In genomic region chr12:106078358-106079025, GRCh38 we compare ENCODE assay signal across 11 cellular contexts.
DNase-seq lines count a peak whose midpoint lies in the region; ATAC-seq and TF ChIP-seq lines count a peak whose summit lies in the region.
"Had no signal": no experiment of that assay in that cellular context is flagged by ENCODE, and none has a peak within 500 bp of the region (broad histone marks: within the 10 kb centered on the region; RNA-seq: fewer than 3 reads in every experiment).

No MANE protein-coding gene starts in this region.

- H3K4me3 Mint-ChIP-seq in MCF 10A (ENCODE audit: unreplicated experiment) (no peak overlapping the region), Calu3 (ENCODE audit: low read depth, unreplicated experiment) (no peak overlapping the region)
- H3K4me3 Mint-ChIP-seq in activated CD4-positive, alpha-beta memory T cell treated with anti-CD3 and anti-CD28 coated beads for 36 hours, result no peak overlapping the region
- H3K4me3 Mint-ChIP-seq: dendritic cell treated with granulocyte-macrophage colony-stimulating factor and Interleukin-4, amounts not matched to agents 40 ng/mL and 50 ng/mL, for 4 days had no signal

- TF ChIP-seq POLR2A in breast epithelium (IDR thresholded peaks at IDR 0.05), result no peak
- no peak for TF ChIP-seq POLR2A in vagina (IDR thresholded peaks at IDR 0.05)

- CTCF ChIA-PET in MCF 10A (lab: Yijun Ruan, JAX) (interaction anchor here (0.6 to 1.5 kb wide), 4 partner anchors 32 to 470 kb away, joined by 3 to 4 read pairs (median 3); no protein-coding TSS in a partner anchor), Calu3 (lab: Charles Lee) (no interaction called here)
- CTCF ChIA-PET in activated CD4-positive, alpha-beta memory T cell treated with anti-CD3 and anti-CD28 coated beads for 36 hours (lab: Charles Lee), result no interaction called here

- peaks cover 11% of the 10 kb centered on the region for H3K4me1 Mint-ChIP-seq in MCF 10A (ENCODE audit: insufficient read depth, unreplicated experiment)
- H3K4me1 Mint-ChIP-seq in activated CD4-positive, alpha-beta memory T cell treated with anti-CD3 and anti-CD28 coated beads for 36 hours (ENCODE audit: low read depth), result no peaks in the 10 kb centered on the region
- H3K4me1 Mint-ChIP-seq in Calu3 (ENCODE audit: low read depth, unreplicated experiment), result no peaks in the 10 kb centered on the region

- H3K4me3 ChIP-seq in breast epithelium (no peak overlapping the region), vagina (no peak overlapping the region)
- H3K4me3 ChIP-seq: GM12878 had no signal

- no peak for TF ChIP-seq CTCF in MCF 10A (IDR thresholded peaks at IDR 0.05; ENCODE audit: unreplicated experiment)
- no peak for TF ChIP-seq CTCF in breast epithelium (IDR thresholded peaks at IDR 0.05)
- no peak for TF ChIP-seq CTCF in vagina (IDR thresholded peaks at IDR 0.05)
- TF ChIP-seq CTCF in Calu3 (IDR thresholded peaks at IDR 0.05; ENCODE audit: unreplicated experiment), result no peak

- no peaks in the 10 kb centered on the region for H3K27me3 ChIP-seq in breast epithelium
- H3K27me3 ChIP-seq in vagina, result no peaks in the 10 kb centered on the region

- no peak for ATAC-seq in GM19035 (IDR thresholded peaks at IDR 0.05; ENCODE audit: unreplicated experiment)
- ATAC-seq: GM12878 had no signal

- DNase-seq in MCF 10A (ENCODE audit: unreplicated experiment) (peak; percentile 78), breast epithelium (ENCODE audit: low spot score in 2 of 2) (no peak), cerebellum (ENCODE audit: low spot score) (peak; percentile 87), kidney tubule cell (ENCODE audit: low spot score) (peak; percentile 94), vagina (ENCODE audit: extremely low spot score in 2 of 2) (peak; percentile 61 to 75), Calu3 (no peak)
- DNase-seq in activated CD4-positive, alpha-beta memory T cell treated with anti-CD3 and anti-CD28 coated beads for 36 hours, result no peak
- DNase-seq: KBM-7 had no signal

- no peaks in the 10 kb centered on the region for H3K9me3 ChIP-seq in breast epithelium
- no peaks in the 10 kb centered on the region for H3K9me3 ChIP-seq in vagina

- POLR2A ChIA-PET in MCF 10A (lab: Yijun Ruan, JAX), result interaction anchor here (1.2 kb wide), 1 partner anchor 15 kb away, joined by 4 read pairs; no protein-coding TSS in a partner anchor
- POLR2A ChIA-PET in activated CD4-positive, alpha-beta memory T cell treated with anti-CD3 and anti-CD28 coated beads for 36 hours (lab: Charles Lee), result no interaction called here

- BruUV-seq in MCF 10A (replicated peaks; lab: Mats Ljungman, UMichigan) (no TSS peak), Calu3 (replicated peaks; lab: Mats Ljungman, UMichigan) (no TSS peak)

- H3K4me1 ChIP-seq in breast epithelium, result no peaks in the 10 kb centered on the region
- H3K4me1 ChIP-seq in vagina, result peaks cover 53% of the 10 kb centered on the region

- no peak overlapping the region for H3K27ac Mint-ChIP-seq in MCF 10A (ENCODE audit: low read depth, unreplicated experiment)
- no peak overlapping the region for H3K27ac Mint-ChIP-seq in activated CD4-positive, alpha-beta memory T cell treated with anti-CD3 and anti-CD28 coated beads for 36 hours
- H3K27ac Mint-ChIP-seq in Calu3 (ENCODE audit: unreplicated experiment), result no peak overlapping the region
- H3K27ac Mint-ChIP-seq: dendritic cell treated with granulocyte-macrophage colony-stimulating factor and Interleukin-4, amounts not matched to agents 40 ng/mL and 50 ng/mL, for 4 days had no signal

- peak overlapping the region in 1 of 2 donors; percentile 25 for H3K27ac ChIP-seq in breast epithelium
- H3K27ac ChIP-seq in vagina, result no peak overlapping the region

- peaks cover 32% of the 10 kb centered on the region for H3K36me3 Mint-ChIP-seq in MCF 10A (ENCODE audit: insufficient read depth, unreplicated experiment)
- no peaks in the 10 kb centered on the region for H3K36me3 Mint-ChIP-seq in activated CD4-positive, alpha-beta memory T cell treated with anti-CD3 and anti-CD28 coated beads for 36 hours
- no peaks in the 10 kb centered on the region for H3K36me3 Mint-ChIP-seq in Calu3 (ENCODE audit: insufficient read depth, unreplicated experiment)

- H3K27me3 Mint-ChIP-seq in MCF 10A (ENCODE audit: insufficient read depth, unreplicated experiment) (no peaks in the 10 kb centered on the region), Calu3 (ENCODE audit: unreplicated experiment) (no peaks in the 10 kb centered on the region)
- H3K27me3 Mint-ChIP-seq in activated CD4-positive, alpha-beta memory T cell treated with anti-CD3 and anti-CD28 coated beads for 36 hours, result peaks cover 19% of the 10 kb centered on the region

- no peaks in the 10 kb centered on the region for H3K36me3 ChIP-seq in breast epithelium
- peaks cover 0 to 5% of the 10 kb centered on the region in 2 donors for H3K36me3 ChIP-seq in vagina

- intact Hi-C loops in MCF 10A (cut with micrococcal nuclease), result no loop called here
- intact Hi-C loops in breast epithelium (cut with DNase I; ENCODE audit: low total_unique reads), result no loop called here
- intact Hi-C loops in vagina (cut with DNase I), result no loop called here
- intact Hi-C loops in activated CD4-positive, alpha-beta memory T cell treated with anti-CD3 and anti-CD28 coated beads for 36 hours (cut with micrococcal nuclease), result no loop called here
- intact Hi-C loops in Calu3 (cut with micrococcal nuclease; ENCODE audit: unreplicated experiment), result loop anchor here (5.0 kb wide), 1 partner anchor 371 kb away; no protein-coding TSS in a partner anchor

- H3K9me3 Mint-ChIP-seq in MCF 10A (ENCODE audit: unreplicated experiment), result no peaks in the 10 kb centered on the region
- no peaks in the 10 kb centered on the region for H3K9me3 Mint-ChIP-seq in activated CD4-positive, alpha-beta memory T cell treated with anti-CD3 and anti-CD28 coated beads for 36 hours
- no peaks in the 10 kb centered on the region for H3K9me3 Mint-ChIP-seq in Calu3 (ENCODE audit: low read depth, unreplicated experiment)
- H3K9me3 Mint-ChIP-seq: dendritic cell treated with granulocyte-macrophage colony-stimulating factor and Interleukin-4, amounts not matched to agents 40 ng/mL and 50 ng/mL, for 4 days had no signal

Comparison
In these comparisons a context has a peak if more than half of its experiments do, and no peak if none do; other contexts are left out.
1. DNase-seq: peak in MCF 10A (single experiment), cerebellum (single experiment), kidney tubule cell (single experiment) and vagina (2 of 2); none in breast epithelium (0 of 2), activated CD4-positive, alpha-beta memory T cell treated with anti-CD3 and anti-CD28 coated beads for 36 hours (single experiment) and Calu3 (single experiment).